7 cellular contexts compared by ENCODE assay signal in the genomic region with DNA sequence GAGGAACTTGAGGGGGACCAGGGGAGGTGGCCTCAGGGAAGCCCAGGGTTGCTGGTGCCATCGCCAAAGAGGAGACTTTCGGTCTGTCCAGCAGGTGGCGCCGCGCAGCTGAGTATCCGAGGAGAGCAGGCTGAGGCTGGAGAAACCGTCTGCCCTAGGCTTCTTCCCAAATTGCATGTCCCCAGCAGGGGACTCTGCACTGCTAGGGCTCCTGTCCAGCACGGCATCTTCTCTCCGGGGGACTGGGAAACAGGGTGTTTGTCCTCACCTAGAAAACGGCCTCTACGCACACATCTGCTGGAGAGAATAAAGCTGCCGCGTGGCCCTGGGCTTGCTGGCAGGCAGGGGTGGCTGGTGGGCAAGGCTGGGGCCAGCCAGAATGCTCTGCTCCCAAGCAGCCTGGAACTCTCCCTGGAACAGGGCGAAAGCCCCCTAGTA.
DNase-seq lines count a peak whose midpoint lies in the region; ATAC-seq and TF ChIP-seq lines count a peak whose summit lies in the region.

No MANE protein-coding gene starts in this region.

- H3K27me3 ChIP-seq in spleen (replicated peaks in 1 of 7) = peaks cover 0 to 8% (median 0%) of the 10 kb centered on the region in 7 donors

- intact Hi-C loops in spleen (cut with DNase I; ENCODE audit: low total_unique reads) = no loop called here

- no peak overlapping the region for H3K4me3 ChIP-seq in astrocyte of the cerebellum (ENCODE audit: low read depth, low read length)
- H3K4me3 ChIP-seq in spleen = no peak overlapping the region

- H3K27ac ChIP-seq in spleen = no peak overlapping the region

- no peaks in the 10 kb centered on the region for H3K9me3 ChIP-seq in spleen

- peaks cover 0 to 7% (median 1%) of the 10 kb centered on the region in 6 donors for H3K4me1 ChIP-seq in spleen

- TF ChIP-seq CTCF in astrocyte of the cerebellum (IDR thresholded peaks at IDR 0.05; ENCODE audit: low read depth, low read length, missing control alignments) = peak; percentile 87
- TF ChIP-seq CTCF in spleen (IDR thresholded peaks at IDR 0.05 in 8 of 11, conservative IDR thresholded peaks at IDR 0.05 in 3 of 11) = peak in 10 of 11 experiments; percentile 20 to 87 (median 73)

- in situ Hi-C loops in astrocyte of the cerebellum (cut with HindIII; ENCODE audit: low sequenced_read_pairs) = no loop called here

- no peak for TF ChIP-seq POLR2A in spleen (IDR thresholded peaks at IDR 0.05)

- 13 to 26% (median 22%) methylated on average over 11 to 14 of the region's 14 CpGs for WGBS in spleen, 5 donors

- DNase-seq in NCI-H1417 (lab: John Stamatoyannopoulos, UW) = peak; percentile 37 to 82 (median 66)
- DNase-seq in T-helper 9 cell = peak; percentile 66
- DNase-seq in astrocyte of the cerebellum (ENCODE audit: low read depth) = peak; percentile 23
- DNase-seq in iPS DF 19.7 (ENCODE audit: low read depth, low spot score) = peak; percentile 67
- DNase-seq in spleen = peak; percentile 94

- ATAC-seq in GM18499 (IDR thresholded peaks at IDR 0.05; ENCODE audit: insufficient read depth, unreplicated experiment) = peak; percentile 82
- peak; percentile 87 for ATAC-seq in HG02763 (IDR thresholded peaks at IDR 0.05; ENCODE audit: unreplicated experiment)

- H3K36me3 ChIP-seq in spleen = no peaks in the 10 kb centered on the region

Comparison
In these comparisons a context has a peak if more than half of its experiments do, and no peak if none do; other contexts are left out.
1. DNase-seq: peak in every context shown above with its lines; median percentile 94 in spleen; 67 in iPS DF 19.7; 66 in NCI-H1417; 66 in T-helper 9 cell; 23 in astrocyte of the cerebellum.